ENCODE assay signal across 1 cellular context in genomic region chr13:89812856-89813255, GRCh38.
TF ChIP-seq lines count a peak whose summit lies in the region.

No MANE protein-coding gene starts in this region.

TF ChIP-seq in K562, 482 proteins besides CTCF, POLR2A, EP300 and RAD21 (continued from another document):
- TF ChIP-seq RERE (CRISPR knock-in tag; IDR thresholded peaks at IDR 0.05; ENCODE audit: borderline replicate concordance) (no peak), NR1H2 (CRISPR knock-in tag; IDR thresholded peaks at IDR 0.05) (no peak), CAMTA2 (CRISPR knock-in tag; conservative IDR thresholded peaks at IDR 0.05) (0 out of 2 replicates have a peak, but pooled peaks have one; percentile 55), SLC30A9 (CRISPR knock-in tag; IDR thresholded peaks at IDR 0.05) (0 out of 2 replicates have a peak, but pooled peaks have one; percentile 7), GTF2E2 (tag; IDR thresholded peaks at IDR 0.05) (no peak), CHAMP1 (IDR thresholded peaks at IDR 0.05) (no peak)
